In the genomic region with DNA sequence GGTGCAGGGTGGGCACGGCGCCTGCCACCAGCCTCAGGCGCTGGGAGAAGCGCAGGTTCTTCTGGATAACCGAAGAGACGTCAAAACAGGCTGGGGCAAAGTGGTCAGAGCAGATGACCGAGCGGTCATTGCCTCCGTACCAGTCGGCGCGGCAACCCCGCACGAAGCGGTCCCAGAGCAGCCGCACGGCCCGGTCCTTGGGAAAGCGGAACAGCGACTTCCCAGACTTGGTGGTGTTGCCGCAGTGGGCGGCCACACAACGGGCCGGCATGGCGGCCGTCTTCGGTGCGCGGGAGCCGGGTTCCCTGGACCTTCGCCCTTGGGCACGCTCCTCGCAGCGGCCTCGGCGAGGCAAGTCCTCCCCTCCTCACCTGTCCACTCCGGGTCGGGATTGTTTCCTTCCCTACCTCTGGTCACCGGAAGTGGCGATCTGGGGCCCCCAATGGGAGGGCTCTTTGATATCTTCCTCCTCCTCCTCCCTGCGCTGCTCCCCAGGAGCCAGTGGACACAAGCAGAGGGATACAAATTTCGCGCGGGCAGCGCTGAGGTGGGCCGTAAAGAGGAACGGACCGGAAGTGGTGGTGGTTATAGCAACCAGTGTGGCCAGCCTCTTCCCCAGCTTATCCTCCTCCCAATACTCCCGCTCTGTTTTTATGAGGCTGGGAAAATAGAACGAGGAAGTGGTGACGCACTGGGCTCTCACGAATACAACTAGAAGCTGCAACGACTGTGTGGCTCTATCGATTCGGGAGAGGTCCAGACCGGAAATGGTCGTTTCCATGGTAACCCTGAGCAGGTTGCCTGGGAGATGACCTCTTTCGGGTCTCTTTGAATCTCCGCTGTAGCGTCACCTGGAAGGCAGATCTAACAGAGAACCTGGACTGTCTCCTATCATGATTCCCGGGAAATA, we compare ENCODE assay signal across 2 cellular contexts.
A peak's percentile ranks its signal among the peaks of the same experiment; 100 is the strongest.
TF ChIP-seq lines count a peak whose summit lies in the region.

A gene with protein sequence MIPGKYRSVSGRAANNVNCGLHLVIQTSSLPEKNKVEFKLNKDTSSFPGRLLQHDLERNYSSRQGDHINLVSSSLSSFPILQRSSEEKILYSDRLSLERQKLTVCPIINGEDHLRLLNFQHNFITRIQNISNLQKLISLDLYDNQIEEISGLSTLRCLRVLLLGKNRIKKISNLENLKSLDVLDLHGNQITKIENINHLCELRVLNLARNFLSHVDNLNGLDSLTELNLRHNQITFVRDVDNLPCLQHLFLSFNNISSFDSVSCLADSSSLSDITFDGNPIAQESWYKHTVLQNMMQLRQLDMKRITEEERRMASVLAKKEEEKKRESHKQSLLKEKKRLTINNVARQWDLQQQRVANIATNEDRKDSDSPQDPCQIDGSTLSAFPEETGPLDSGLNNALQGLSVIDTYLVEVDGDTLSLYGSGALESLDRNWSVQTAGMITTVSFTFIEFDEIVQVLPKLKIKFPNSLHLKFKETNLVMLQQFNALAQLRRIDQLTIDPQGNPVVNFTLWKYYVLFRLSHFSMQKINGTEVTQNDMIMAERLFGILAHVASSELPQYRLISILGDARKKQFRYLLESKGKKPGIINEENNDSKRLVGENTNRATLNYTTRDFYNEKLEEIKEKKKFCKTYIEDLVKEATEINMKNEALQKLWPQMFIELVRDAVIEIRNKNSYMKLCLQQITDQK (plus strand): TSS at position 825 of the 910 bp plus-strand sequence. CDS start 69 bp downstream, at position 894.
THAP10 (minus strand) TSS at position 432 of the 910 bp plus-strand sequence; CDS start at position 271, 161 bp downstream.

TF ChIP-seq in A549, 52 proteins besides CTCF, POLR2A, EP300 and RAD21 (continues in another document):
- TF ChIP-seq EHMT2 (IDR thresholded peaks at IDR 0.05; ENCODE audit: low read depth) (no peak), RARB (CRISPR knock-in tag; IDR thresholded peaks at IDR 0.05) (no peak), MYC (IDR thresholded peaks at IDR 0.05; ENCODE audit: borderline replicate concordance, low read length) (no peak), EHF (CRISPR knock-in tag; IDR thresholded peaks at IDR 0.05) (peak; percentile 48; the same call in 1 of the 2 replicates), RCOR1 (IDR thresholded peaks at IDR 0.05; ENCODE audit: low read depth, low read length) (no peak), CHD2 (IDR thresholded peaks at IDR 0.05; ENCODE audit: low read length, partially characterized antibody) (no peak), GATA3 (IDR thresholded peaks at IDR 0.05; ENCODE audit: borderline replicate concordance) (no peak), ATOH8 (CRISPR knock-in tag; IDR thresholded peaks at IDR 0.05; ENCODE audit: low read depth) (no peak), CHD4 (IDR thresholded peaks at IDR 0.05; ENCODE audit: borderline replicate concordance) (no peak), PHF8 (IDR thresholded peaks at IDR 0.05; ENCODE audit: borderline replicate concordance, low read depth) (peak; percentile 54; the same call in 1 of the 2 replicates), CBX2 (IDR thresholded peaks at IDR 0.05; ENCODE audit: borderline replicate concordance, low read depth) (no peak), CBX8 (IDR thresholded peaks at IDR 0.05) (no peak), FOXS1 (CRISPR knock-in tag; IDR thresholded peaks at IDR 0.05) (no peak), ESRRA (IDR thresholded peaks at IDR 0.05; ENCODE audit: borderline replicate concordance, low read length) (no peak), RFX5 (IDR thresholded peaks at IDR 0.05) (peak; percentile 85), ZFP36 (IDR thresholded peaks at IDR 0.05; ENCODE audit: borderline replicate concordance, partially characterized antibody) (no peak), CEBPB (IDR thresholded peaks at IDR 0.05) (no peak), ZNF302 (CRISPR knock-in tag; IDR thresholded peaks at IDR 0.05) (no peak), RNF2 (IDR thresholded peaks at IDR 0.05; ENCODE audit: borderline replicate concordance, low read depth) (no peak), HES2 (IDR thresholded peaks at IDR 0.05) (no peak), HEYL (CRISPR knock-in tag; IDR thresholded peaks at IDR 0.05) (no peak), HDAC2 (IDR thresholded peaks at IDR 0.05) (peak; percentile 79; the same call in 1 of the 2 replicates), FOSB (CRISPR knock-in tag; IDR thresholded peaks at IDR 0.05) (no peak)
- TF ChIP-seq, protein P1, sequence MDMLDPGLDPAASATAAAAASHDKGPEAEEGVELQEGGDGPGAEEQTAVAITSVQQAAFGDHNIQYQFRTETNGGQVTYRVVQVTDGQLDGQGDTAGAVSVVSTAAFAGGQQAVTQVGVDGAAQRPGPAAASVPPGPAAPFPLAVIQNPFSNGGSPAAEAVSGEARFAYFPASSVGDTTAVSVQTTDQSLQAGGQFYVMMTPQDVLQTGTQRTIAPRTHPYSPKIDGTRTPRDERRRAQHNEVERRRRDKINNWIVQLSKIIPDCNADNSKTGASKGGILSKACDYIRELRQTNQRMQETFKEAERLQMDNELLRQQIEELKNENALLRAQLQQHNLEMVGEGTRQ (IDR thresholded peaks at IDR 0.05): no peak
- TF ChIP-seq, protein P2, sequence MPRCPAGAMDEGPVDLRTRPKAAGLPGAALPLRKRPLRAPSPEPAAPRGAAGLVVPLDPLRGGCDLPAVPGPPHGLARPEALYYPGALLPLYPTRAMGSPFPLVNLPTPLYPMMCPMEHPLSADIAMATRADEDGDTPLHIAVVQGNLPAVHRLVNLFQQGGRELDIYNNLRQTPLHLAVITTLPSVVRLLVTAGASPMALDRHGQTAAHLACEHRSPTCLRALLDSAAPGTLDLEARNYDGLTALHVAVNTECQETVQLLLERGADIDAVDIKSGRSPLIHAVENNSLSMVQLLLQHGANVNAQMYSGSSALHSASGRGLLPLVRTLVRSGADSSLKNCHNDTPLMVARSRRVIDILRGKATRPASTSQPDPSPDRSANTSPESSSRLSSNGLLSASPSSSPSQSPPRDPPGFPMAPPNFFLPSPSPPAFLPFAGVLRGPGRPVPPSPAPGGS (IDR thresholded peaks at IDR 0.05): peak; percentile 57; the same call in 2 of the 3 replicates
- TF ChIP-seq, protein P3, sequence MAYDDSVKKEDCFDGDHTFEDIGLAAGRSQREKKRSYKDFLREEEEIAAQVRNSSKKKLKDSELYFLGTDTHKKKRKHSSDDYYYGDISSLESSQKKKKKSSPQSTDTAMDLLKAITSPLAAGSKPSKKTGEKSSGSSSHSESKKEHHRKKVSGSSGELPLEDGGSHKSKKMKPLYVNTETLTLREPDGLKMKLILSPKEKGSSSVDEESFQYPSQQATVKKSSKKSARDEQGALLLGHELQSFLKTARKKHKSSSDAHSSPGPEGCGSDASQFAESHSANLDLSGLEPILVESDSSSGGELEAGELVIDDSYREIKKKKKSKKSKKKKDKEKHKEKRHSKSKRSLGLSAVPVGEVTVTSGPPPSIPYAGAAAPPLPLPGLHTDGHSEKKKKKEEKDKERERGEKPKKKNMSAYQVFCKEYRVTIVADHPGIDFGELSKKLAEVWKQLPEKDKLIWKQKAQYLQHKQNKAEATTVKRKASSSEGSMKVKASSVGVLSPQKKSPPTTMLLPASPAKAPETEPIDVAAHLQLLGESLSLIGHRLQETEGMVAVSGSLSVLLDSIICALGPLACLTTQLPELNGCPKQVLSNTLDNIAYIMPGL (CRISPR knock-in tag; IDR thresholded peaks at IDR 0.05; ENCODE audit: borderline replicate concordance): no peak
- TF ChIP-seq, protein P4, sequence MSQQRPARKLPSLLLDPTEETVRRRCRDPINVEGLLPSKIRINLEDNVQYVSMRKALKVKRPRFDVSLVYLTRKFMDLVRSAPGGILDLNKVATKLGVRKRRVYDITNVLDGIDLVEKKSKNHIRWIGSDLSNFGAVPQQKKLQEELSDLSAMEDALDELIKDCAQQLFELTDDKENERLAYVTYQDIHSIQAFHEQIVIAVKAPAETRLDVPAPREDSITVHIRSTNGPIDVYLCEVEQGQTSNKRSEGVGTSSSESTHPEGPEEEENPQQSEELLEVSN (IDR thresholded peaks at IDR 0.05; ENCODE audit: borderline replicate concordance, low read depth): peak; percentile 54; the same call in 1 of the 2 replicates

TF ChIP-seq in H1, 55 proteins besides CTCF, POLR2A, EP300 and RAD21 (continues in another document):
- peak; percentile 96 for TF ChIP-seq RBBP5 (IDR thresholded peaks at IDR 0.05; ENCODE audit: borderline replicate concordance, low read depth, low read length)
- TF ChIP-seq HDAC2 (IDR thresholded peaks at IDR 0.05; ENCODE audit: borderline replicate concordance in 1 of 2, low read depth in 2 of 2, low read length in 2 of 2): peak; percentile 86 to 95; a peak in 3 of 4 replicates
- peak; percentile 40; the same call in 1 of the 2 replicates for TF ChIP-seq SRF (IDR thresholded peaks at IDR 0.05; ENCODE audit: low read depth, low read length)
- TF ChIP-seq CBX8 (IDR thresholded peaks at IDR 0.05; ENCODE audit: borderline replicate concordance, low read depth, low read length): no peak
- TF ChIP-seq SAP30 (IDR thresholded peaks at IDR 0.05; ENCODE audit: insufficient read depth, insufficient replicate concordance, low read length): peak; percentile 37
- TF ChIP-seq, protein P1 (IDR thresholded peaks at IDR 0.05; ENCODE audit: low read length): no peak
- TF ChIP-seq SIX5 (IDR thresholded peaks at IDR 0.05; ENCODE audit: low read depth, low read length): 0 out of 2 replicates have a peak, but pooled peaks have one; percentile 20
- TF ChIP-seq, protein P4 (IDR thresholded peaks at IDR 0.05): peak; percentile 66; the same call in 1 of the 2 replicates
- no peak for TF ChIP-seq FOSL1 (IDR thresholded peaks at IDR 0.05; ENCODE audit: insufficient read depth, low read depth, low read length)
- TF ChIP-seq, protein P5, sequence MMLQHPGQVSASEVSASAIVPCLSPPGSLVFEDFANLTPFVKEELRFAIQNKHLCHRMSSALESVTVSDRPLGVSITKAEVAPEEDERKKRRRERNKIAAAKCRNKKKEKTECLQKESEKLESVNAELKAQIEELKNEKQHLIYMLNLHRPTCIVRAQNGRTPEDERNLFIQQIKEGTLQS (IDR thresholded peaks at IDR 0.05; ENCODE audit: insufficient read depth, low read depth, low read length): no peak
- TF ChIP-seq, protein P6, sequence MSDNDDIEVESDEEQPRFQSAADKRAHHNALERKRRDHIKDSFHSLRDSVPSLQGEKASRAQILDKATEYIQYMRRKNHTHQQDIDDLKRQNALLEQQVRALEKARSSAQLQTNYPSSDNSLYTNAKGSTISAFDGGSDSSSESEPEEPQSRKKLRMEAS (IDR thresholded peaks at IDR 0.05): peak; percentile 52
- TF ChIP-seq BRCA1 (IDR thresholded peaks at IDR 0.05; ENCODE audit: low read depth, low read length): no peak
- no peak for TF ChIP-seq RXRA (IDR thresholded peaks at IDR 0.05; ENCODE audit: insufficient read depth, low read depth, low read length)
- TF ChIP-seq EZH2 (IDR thresholded peaks at IDR 0.05; ENCODE audit: low read depth, low read length, severe bottlenecking): no peak
- TF ChIP-seq NRF1 (IDR thresholded peaks at IDR 0.05; ENCODE audit: low read depth, low read length): no peak
- TF ChIP-seq TAF1 (IDR thresholded peaks at IDR 0.05; ENCODE audit: low read depth, low read length): peak; percentile 70
- TF ChIP-seq KDM5A (IDR thresholded peaks at IDR 0.05; ENCODE audit: low read length): peak; percentile 74; the same call in 1 of the 2 replicates
- no peak for TF ChIP-seq RNF2 (IDR thresholded peaks at IDR 0.05; ENCODE audit: borderline replicate concordance, low read depth, low read length, missing control alignments, poor library complexity, severe bottlenecking)
- TF ChIP-seq HDAC6 (IDR thresholded peaks at IDR 0.05; ENCODE audit: low read depth, low read length): no peak
- peak; percentile 78 for TF ChIP-seq PHF8 (conservative IDR thresholded peaks at IDR 0.05; ENCODE audit: low read depth, low read length)
- TF ChIP-seq TAF7 (optimal IDR thresholded peaks at IDR 0.05; ENCODE audit: borderline replicate concordance, low read depth, low read length): peak; percentile 81
- TF ChIP-seq ASH2L (IDR thresholded peaks at IDR 0.05; ENCODE audit: low read length): peak; percentile 97
- TF ChIP-seq SIRT6 (IDR thresholded peaks at IDR 0.05; ENCODE audit: low read length): no peak
- no peak for TF ChIP-seq RFX5 (IDR thresholded peaks at IDR 0.05; ENCODE audit: borderline replicate concordance, low read depth, low read length)
- TF ChIP-seq CHD2 (IDR thresholded peaks at IDR 0.05; ENCODE audit: low read length): no peak
- no peak for TF ChIP-seq CHD1 (IDR thresholded peaks at IDR 0.05; ENCODE audit: low read depth, low read length)
- TF ChIP-seq MAFK (IDR thresholded peaks at IDR 0.05; ENCODE audit: low read depth, low read length): no peak
